Comparison of ENCODE assay signal across 17 cellular contexts in genomic region chr17:35265071-35265470, GRCh38.
"Had no signal": no experiment of that assay in that cellular context is flagged by ENCODE, and none has a peak within 500 bp of the region (broad histone marks: within the 10 kb centered on the region; RNA-seq: fewer than 3 reads in every experiment).

No MANE protein-coding gene starts in this region.

- H3K27me3 Mint-ChIP-seq: stimulated activated memory B cell treated with anti-CD40 and anti-IgM and Interleukin-4, amounts not matched to agents 10 μg/mL and 1 μg/mL and 100 μg/mL, for 72 hours had no signal

- H3K4me1 ChIP-seq: breast epithelium, gastrocnemius medialis, SJSA1, thyroid gland had no signal

- H3K4me3 ChIP-seq: ascending aorta, breast epithelium, gastrocnemius medialis, heart left ventricle, SJSA1, thyroid gland had no signal

- H3K27me3 ChIP-seq: ascending aorta, breast epithelium, gastrocnemius medialis, heart left ventricle, SJSA1, thyroid gland had no signal

- H3K9me3 ChIP-seq: ascending aorta, breast epithelium, gastrocnemius medialis, heart left ventricle, neutrophil, SJSA1, thyroid gland had no signal

- DNase-seq: activated CD8-positive, alpha-beta memory T cell treated with anti-CD3 and anti-CD28 coated beads, Interleukin-2, amount 50 U/mL, for 48 hours; effector memory CD4-positive, alpha-beta T cell; gastrocnemius medialis; heart left ventricle; midbrain; stimulated activated CD4-positive, alpha-beta T cell treated with anti-CD3 and anti-CD28 coated beads, Interleukin-12 subunit alpha, Interleukin-12 subunit beta, amount 100 ng/mL, for 4 hours; SW 1271; T1000; thyroid gland had no signal

- H3K27ac Mint-ChIP-seq: dendritic cell treated with granulocyte-macrophage colony-stimulating factor and Interleukin-4, amounts not matched to agents 40 ng/mL and 50 ng/mL, for 4 days; stimulated activated memory B cell treated with anti-CD40 and anti-IgM and Interleukin-4, amounts not matched to agents 10 μg/mL and 1 μg/mL and 100 μg/mL, for 72 hours had no signal

- H3K4me3 Mint-ChIP-seq: dendritic cell treated with granulocyte-macrophage colony-stimulating factor and Interleukin-4, amounts not matched to agents 40 ng/mL and 50 ng/mL, for 4 days; stimulated activated memory B cell treated with anti-CD40 and anti-IgM and Interleukin-4, amounts not matched to agents 10 μg/mL and 1 μg/mL and 100 μg/mL, for 72 hours had no signal

- H3K4me1 Mint-ChIP-seq: stimulated activated memory B cell treated with anti-CD40 and anti-IgM and Interleukin-4, amounts not matched to agents 10 μg/mL and 1 μg/mL and 100 μg/mL, for 72 hours had no signal

- H3K9me3 Mint-ChIP-seq: dendritic cell treated with granulocyte-macrophage colony-stimulating factor and Interleukin-4, amounts not matched to agents 40 ng/mL and 50 ng/mL, for 4 days; stimulated activated memory B cell treated with anti-CD40 and anti-IgM and Interleukin-4, amounts not matched to agents 10 μg/mL and 1 μg/mL and 100 μg/mL, for 72 hours had no signal

- H3K27ac ChIP-seq: ascending aorta, breast epithelium, epithelial cell of prostate, gastrocnemius medialis, heart left ventricle, neutrophil, SJSA1, thyroid gland had no signal

- H3K36me3 ChIP-seq: breast epithelium, neutrophil had no signal

- ATAC-seq: activated CD4-positive, CD25-positive, alpha-beta regulatory T cell treated with anti-CD3 and anti-CD28 coated beads, Interleukin-2, amount 50 U/mL, for 24 hours; gastrocnemius medialis; heart left ventricle; stimulated activated memory B cell treated with anti-CD40 and anti-IgM and Interleukin-4, amounts not matched to agents 10 μg/mL and 1 μg/mL and 100 μg/mL, for 72 hours had no signal
